ENCODE assay signal across 8 cellular contexts in genomic region chr2:39778775-39779751, GRCh38. TPM values are rescaled to one million over a fixed set of nuclear protein-coding genes. Genes with fewer than 3 reads are reported as not detected.
DNase-seq lines count a peak whose midpoint lies in the region; TF ChIP-seq lines count a peak whose summit lies in the region.

Gene THUMPD2, minus strand, starts transcription at chr2:39779258. Its CDS starts 19 bp downstream, at chr2:39779239.

- no peaks in the 10 kb centered on the region for H3K9me3 ChIP-seq in SK-N-SH
- H3K9me3 ChIP-seq in osteoblast (ENCODE audit: low read depth, low read length), result no peaks in the 10 kb centered on the region
- no peaks in the 10 kb centered on the region for H3K9me3 ChIP-seq in thymus (ENCODE audit: control insufficient read depth)

- peaks cover 0 to 12% of the 10 kb centered on the region in 2 experiments for H3K36me3 ChIP-seq in SK-N-SH (replicated peaks in 1 of 2; ENCODE audit: control insufficient read depth in 1 of 2, insufficient read depth in 2 of 2, low read length in 1 of 2)
- no peaks in the 10 kb centered on the region for H3K36me3 ChIP-seq in osteoblast (ENCODE audit: insufficient read depth, low read length)
- no peaks in the 10 kb centered on the region for H3K36me3 ChIP-seq in thymus (ENCODE audit: control insufficient read depth, insufficient read depth)

- peak within 1 kb of the TSS; percentile 51 to 86 for H3K27ac ChIP-seq in SK-N-SH (ENCODE audit: low read depth in 2 of 2, low read length in 1 of 2)
- H3K27ac ChIP-seq in osteoblast (ENCODE audit: low read depth, low read length), result peak within 1 kb of the TSS; percentile 64
- H3K27ac ChIP-seq in thymus (ENCODE audit: low read depth), result peak within 1 kb of the TSS; percentile 96

- H4K20me1 ChIP-seq in SK-N-SH (ENCODE audit: insufficient read depth) (no peaks in the 10 kb centered on the region), osteoblast (ENCODE audit: insufficient read depth, low read length) (no peaks in the 10 kb centered on the region)

- peak; percentile 77 for DNase-seq in G401 (ENCODE audit: low spot score)
- DNase-seq in H4 (ENCODE audit: low spot score), result peak; percentile 55
- DNase-seq in LoVo (ENCODE audit: low spot score), result peak; percentile 68
- DNase-seq in SK-N-SH, result peak; percentile 95
- DNase-seq in glutamatergic neuron, result peak; percentile 77
- peak; percentile 88 for DNase-seq in osteoblast (ENCODE audit: insufficient read length, low spot score, missing footprints)

- H3K4me3 ChIP-seq in SK-N-SH (ENCODE audit: low read depth in 2 of 2, low read length in 1 of 2) (peak within 1 kb of the TSS; percentile 73 to 85), osteoblast (ENCODE audit: insufficient read depth, low read length) (peak within 1 kb of the TSS; percentile 80), thymus (ENCODE audit: low read length) (peak within 1 kb of the TSS; percentile 100)

- H3K27ac Mint-ChIP-seq in activated naive CD4-positive, alpha-beta T cell treated with anti-CD3 and anti-CD28 coated beads, Interleukin-2, amount 50 U/mL, for 24 hours, result peak within 1 kb of the TSS; percentile 98
- peak within 1 kb of the TSS; percentile 67 for H3K27ac Mint-ChIP-seq in glutamatergic neuron (ENCODE audit: unreplicated experiment)

- TF ChIP-seq EP300 in SK-N-SH (IDR thresholded peaks at IDR 0.05; ENCODE audit: borderline replicate concordance in 1 of 2, low read depth in 1 of 2, low read length in 1 of 2), result no peak

- WGBS in SK-N-SH (ENCODE audit: low lambda C conversion rate), result 8% methylated on average over 34 of the region's 58 CpGs
- 4% methylated on average over 58 of the region's 58 CpGs for WGBS in thymus

- in situ Hi-C loops in G401 (cut with HindIII; ENCODE audit: low sequenced_read_pairs), result no loop called here

- TF ChIP-seq CTCF in SK-N-SH (IDR thresholded peaks at IDR 0.05) (no peak), glutamatergic neuron (IDR thresholded peaks at IDR 0.05; ENCODE audit: partially characterized antibody, unreplicated experiment) (no peak), osteoblast (IDR thresholded peaks at IDR 0.05; ENCODE audit: extremely low read depth, low read depth, low read length) (no peak)

- H3K79me2 ChIP-seq in SK-N-SH (ENCODE audit: insufficient read depth) (peaks cover 49% of the 10 kb centered on the region), osteoblast (ENCODE audit: insufficient read depth, low read length) (peaks cover 49% of the 10 kb centered on the region)

- peak within 1 kb of the TSS; percentile 85 for H3K4me2 ChIP-seq in SK-N-SH
- peak within 1 kb of the TSS; percentile 86 for H3K4me2 ChIP-seq in osteoblast (ENCODE audit: insufficient read depth, low read length)

- no peaks in the 10 kb centered on the region for H3K9me3 Mint-ChIP-seq in activated naive CD4-positive, alpha-beta T cell treated with anti-CD3 and anti-CD28 coated beads, Interleukin-2, amount 50 U/mL, for 24 hours
- H3K9me3 Mint-ChIP-seq in glutamatergic neuron (ENCODE audit: unreplicated experiment), result peaks cover 8% of the 10 kb centered on the region

- no peaks in the 10 kb centered on the region for H3K27me3 ChIP-seq in SK-N-SH (ENCODE audit: insufficient read depth)
- no peaks in the 10 kb centered on the region for H3K27me3 ChIP-seq in osteoblast (ENCODE audit: insufficient read depth, low read length)
- no peaks in the 10 kb centered on the region for H3K27me3 ChIP-seq in thymus (ENCODE audit: control insufficient read depth, insufficient read depth)

- peaks cover 10% of the 10 kb centered on the region for H3K36me3 Mint-ChIP-seq in activated naive CD4-positive, alpha-beta T cell treated with anti-CD3 and anti-CD28 coated beads, Interleukin-2, amount 50 U/mL, for 24 hours
- H3K36me3 Mint-ChIP-seq in glutamatergic neuron (ENCODE audit: unreplicated experiment), result no peaks in the 10 kb centered on the region

- H3F3A ChIP-seq in SK-N-SH (replicated peaks; ENCODE audit: insufficient read depth), result no peaks in the 10 kb centered on the region

- H2AFZ ChIP-seq in SK-N-SH (ENCODE audit: low read depth) (peak within 1 kb of the TSS; percentile 75), osteoblast (ENCODE audit: low read length) (peak within 1 kb of the TSS; percentile 83)

- H3K4me3 Mint-ChIP-seq in activated naive CD4-positive, alpha-beta T cell treated with anti-CD3 and anti-CD28 coated beads, Interleukin-2, amount 50 U/mL, for 24 hours, result peak within 1 kb of the TSS; percentile 99
- H3K4me3 Mint-ChIP-seq in glutamatergic neuron (ENCODE audit: unreplicated experiment), result peak within 1 kb of the TSS; percentile 95

- peaks cover 75% of the 10 kb centered on the region for H3K4me1 Mint-ChIP-seq in activated naive CD4-positive, alpha-beta T cell treated with anti-CD3 and anti-CD28 coated beads, Interleukin-2, amount 50 U/mL, for 24 hours
- peaks cover 9% of the 10 kb centered on the region for H3K4me1 Mint-ChIP-seq in glutamatergic neuron (ENCODE audit: low read depth, unreplicated experiment)

- POLR2A ChIA-PET in SK-N-SH (lab: Yijun Ruan, JAX), result no interaction called here

- no peaks in the 10 kb centered on the region for H3K9me2 ChIP-seq in SK-N-SH

- CTCF ChIA-PET in SK-N-SH (lab: Yijun Ruan, JAX), result interaction anchor here (1.0 to 1.2 kb wide), 2 partner anchors 51 to 59 kb away, joined by 3 read pairs; no protein-coding TSS in a partner anchor

- TF ChIP-seq RAD21 in SK-N-SH (IDR thresholded peaks at IDR 0.05; ENCODE audit: low read length), result no peak

- H3K27me3 Mint-ChIP-seq in activated naive CD4-positive, alpha-beta T cell treated with anti-CD3 and anti-CD28 coated beads, Interleukin-2, amount 50 U/mL, for 24 hours, result no peaks in the 10 kb centered on the region
- peaks cover 2% of the 10 kb centered on the region for H3K27me3 Mint-ChIP-seq in glutamatergic neuron (ENCODE audit: unreplicated experiment)

- H3K9ac ChIP-seq in SK-N-SH, result peak within 1 kb of the TSS; percentile 88

- H3K4me1 ChIP-seq in SK-N-SH (ENCODE audit: control insufficient read depth in 1 of 2, insufficient read depth in 2 of 2, low read depth in 1 of 2, low read length in 1 of 2) (peaks cover 0 to 12% of the 10 kb centered on the region in 2 experiments; a peak in 3 of 4 replicates), osteoblast (ENCODE audit: insufficient read depth, low read length) (peaks cover 38% of the 10 kb centered on the region), thymus (ENCODE audit: control insufficient read depth, insufficient read depth, low read length) (peaks cover 10% of the 10 kb centered on the region)

TF ChIP-seq in SK-N-SH, 30 proteins besides CTCF, POLR2A, EP300 and RAD21 (continues in another document):
- TF ChIP-seq MXI1 (IDR thresholded peaks at IDR 0.05; ENCODE audit: low read depth, low read length), result peak; percentile 92
- TF ChIP-seq USF2 (IDR thresholded peaks at IDR 0.05; ENCODE audit: borderline replicate concordance, low read depth, low read length), result peak; percentile 77
- no peak for TF ChIP-seq JUND (IDR thresholded peaks at IDR 0.05)
- TF ChIP-seq GABPA (IDR thresholded peaks at IDR 0.05; ENCODE audit: low read depth), result no peak
- TF ChIP-seq YY1 (IDR thresholded peaks at IDR 0.05; ENCODE audit: low read depth), result peak; percentile 87
- peak; percentile 90 for TF ChIP-seq POLR2AphosphoS5 (IDR thresholded peaks at IDR 0.05; ENCODE audit: low read depth, low read length)
- TF ChIP-seq RFX5 (IDR thresholded peaks at IDR 0.05; ENCODE audit: low read length), result no peak
- TF ChIP-seq ZBTB33 (IDR thresholded peaks at IDR 0.05; ENCODE audit: borderline replicate concordance, low read depth), result no peak
- no peak for TF ChIP-seq FOXM1 (IDR thresholded peaks at IDR 0.05; ENCODE audit: low read depth)
- TF ChIP-seq IRF3 (IDR thresholded peaks at IDR 0.05; ENCODE audit: low read depth, low read length), result no peak
- TF ChIP-seq RCOR1 (IDR thresholded peaks at IDR 0.05; ENCODE audit: low read length), result no peak
- peak; percentile 74; the same call in 1 of the 2 replicates for TF ChIP-seq SIN3A (IDR thresholded peaks at IDR 0.05; ENCODE audit: borderline replicate concordance, low read depth, low read length)
- TF ChIP-seq FOXJ3 (CRISPR knock-in tag; IDR thresholded peaks at IDR 0.05), result peak; percentile 70

RNA-seq across cellular contexts. Expression of gene THUMPD2, which starts in this region (rescaled TPM):
- total RNA-seq in G401 (2014; rRNA removed; shearing (Covaris generic)), result 17.4 and 22.2 TPM in 2 replicates
- 6.3 and 9.6 TPM in 2 replicates for total RNA-seq in H4 (2014; rRNA removed; shearing (Covaris generic))
- polyA plus RNA-seq in SK-N-SH (2012; rRNA removed) (5.3 and 6.5 TPM in 2 replicates), thymus (31.1 TPM)
- 5.0 and 5.3 TPM in 2 replicates for polyA plus RNA-seq in SK-N-SH (2012; cell fraction: cytosol; rRNA removed)
- polyA plus RNA-seq in SK-N-SH (2012; cell fraction: nucleus; rRNA removed), result 9.7 and 19.1 TPM in 2 replicates
- total RNA-seq in glutamatergic neuron (ENCODE audit: unreplicated experiment) (6.0 TPM), osteoblast (8.0 and 12.1 TPM in 2 replicates)

Comparison
In these comparisons a context has a peak if more than half of its experiments do, and no peak if none do; other contexts are left out.
1. Peak in every context shown above with its lines: DNase-seq, H3K4me3 ChIP-seq and H3K27ac ChIP-seq.